ENCODE assay signal across 15 cellular contexts in genomic region chr4:72531768-72532290, GRCh38.
"Had no signal": no experiment of that assay in that cellular context is flagged by ENCODE, and none has a peak within 500 bp of the region (broad histone marks: within the 10 kb centered on the region; RNA-seq: fewer than 3 reads in every experiment).

No MANE protein-coding gene starts in this region.

- H3K4me3 Mint-ChIP-seq: activated naive CD8-positive, alpha-beta T cell; effector memory CD8-positive, alpha-beta T cell; immature natural killer cell had no signal

- ATAC-seq: effector memory CD8-positive, alpha-beta T cell; heart left ventricle; right lobe of liver; upper lobe of right lung had no signal

- H3K4me1 Mint-ChIP-seq: immature natural killer cell had no signal

- H3K36me3 Mint-ChIP-seq: activated naive CD8-positive, alpha-beta T cell; immature natural killer cell had no signal

- DNase-seq: activated CD4-positive, alpha-beta T cell treated with anti-CD3 and anti-CD28 coated beads, Interleukin-2, amount 50 U/mL, for 1 hour; activated effector memory CD4-positive, alpha-beta T cell treated with Interleukin-2 at 50 U/mL for 16 hours; anterior cingulate cortex; brain microvascular endothelial cell; dermis blood vessel endothelial cell; effector memory CD8-positive, alpha-beta T cell; heart left ventricle; immature natural killer cell; mesendoderm; right lobe of liver; stimulated activated CD4-positive, alpha-beta T cell treated with anti-CD3 and anti-CD28 coated beads, Interleukin-4, amount 100 ng/mL, for 4 hours; stimulated activated CD8-positive, alpha-beta memory T cell treated with anti-CD3 and anti-CD28 coated beads, Interleukin-4, amount 100 ng/mL, for 48 hours; stomach; upper lobe of right lung had no signal

- H3K9me3 Mint-ChIP-seq: effector memory CD8-positive, alpha-beta T cell had no signal

- H3K27ac Mint-ChIP-seq: activated naive CD8-positive, alpha-beta T cell; effector memory CD8-positive, alpha-beta T cell; immature natural killer cell had no signal

- H3K27me3 Mint-ChIP-seq: activated naive CD8-positive, alpha-beta T cell; effector memory CD8-positive, alpha-beta T cell had no signal
